13 cellular contexts compared by ENCODE assay signal in genomic region chr4:144701683-144702233, GRCh38. TPM values are rescaled to one million over a fixed set of nuclear protein-coding genes. Genes with fewer than 3 reads are reported as not detected.
"Had no signal": no experiment of that assay in that cellular context is flagged by ENCODE, and none has a peak within 500 bp of the region (broad histone marks: within the 10 kb centered on the region; RNA-seq: fewer than 3 reads in every experiment).

No MANE protein-coding gene starts in this region.

- DNase-seq: activated CD4-positive, alpha-beta T cell treated with anti-CD3 and anti-CD28 coated beads, Interleukin-2, amount 50 U/mL, for 48 hours; activated CD8-positive, alpha-beta memory T cell treated with anti-CD3 and anti-CD28 coated beads, Interleukin-2, amount 10 ng/mL, durations not matched to agents 7 days and 5 days; activated effector memory CD4-positive, alpha-beta T cell treated with Interleukin-2 at 50 U/mL for 16 hours; activated T-cell treated with anti-CD3 and anti-CD28 coated beads, Interleukin-2, amount 50 U/mL, for 24 hours; hippocampal formation; ovary; small intestine had no signal

- H3K27me3 ChIP-seq: ovary, tibial nerve, vagina had no signal

- H3K27ac ChIP-seq: ovary, tibial nerve, vagina had no signal

- H3K9me3 ChIP-seq: ovary, tibial nerve, vagina had no signal

- H3K36me3 ChIP-seq: ovary, tibial nerve, vagina had no signal

- H3K4me1 ChIP-seq: tibial nerve, vagina had no signal

- ATAC-seq: activated CD4-positive, CD25-positive, alpha-beta regulatory T cell treated with anti-CD3 and anti-CD28 coated beads, Interleukin-2, amount 50 U/mL, for 24 hours; activated CD8-positive, alpha-beta memory T cell treated with anti-CD3 and anti-CD28 coated beads, Interleukin-2, amount 10 ng/mL, durations not matched to agents 7 days and 5 days; activated naive CD4-positive, alpha-beta T cell treated with anti-CD3 and anti-CD28 coated beads, Interleukin-2, amount 50 U/mL, for 72 hours; stimulated activated effector memory CD8-positive, alpha-beta T cell treated with anti-CD3 and anti-CD28 coated beads, Interleukin-12 subunit alpha, Interleukin-12 subunit beta, amount 100 ng/mL, for 72 hours had no signal

- H3K4me3 ChIP-seq: ovary, tibial nerve, vagina had no signal

RNA-seq across cellular contexts. Expression of gene HHIP, which starts 55.8 kb away (rescaled TPM):
- total RNA-seq: activated CD8-positive, alpha-beta memory T cell treated with anti-CD3 and anti-CD28 coated beads, Interleukin-2, amount 10 ng/mL, durations not matched to agents 7 days and 5 days; activated naive CD4-positive, alpha-beta T cell treated with anti-CD3 and anti-CD28 coated beads, Interleukin-2, amount 50 U/mL, for 72 hours; bronchial epithelial cell had no signal
